ENCODE assay signal across 9 cellular contexts in the genomic region with DNA sequence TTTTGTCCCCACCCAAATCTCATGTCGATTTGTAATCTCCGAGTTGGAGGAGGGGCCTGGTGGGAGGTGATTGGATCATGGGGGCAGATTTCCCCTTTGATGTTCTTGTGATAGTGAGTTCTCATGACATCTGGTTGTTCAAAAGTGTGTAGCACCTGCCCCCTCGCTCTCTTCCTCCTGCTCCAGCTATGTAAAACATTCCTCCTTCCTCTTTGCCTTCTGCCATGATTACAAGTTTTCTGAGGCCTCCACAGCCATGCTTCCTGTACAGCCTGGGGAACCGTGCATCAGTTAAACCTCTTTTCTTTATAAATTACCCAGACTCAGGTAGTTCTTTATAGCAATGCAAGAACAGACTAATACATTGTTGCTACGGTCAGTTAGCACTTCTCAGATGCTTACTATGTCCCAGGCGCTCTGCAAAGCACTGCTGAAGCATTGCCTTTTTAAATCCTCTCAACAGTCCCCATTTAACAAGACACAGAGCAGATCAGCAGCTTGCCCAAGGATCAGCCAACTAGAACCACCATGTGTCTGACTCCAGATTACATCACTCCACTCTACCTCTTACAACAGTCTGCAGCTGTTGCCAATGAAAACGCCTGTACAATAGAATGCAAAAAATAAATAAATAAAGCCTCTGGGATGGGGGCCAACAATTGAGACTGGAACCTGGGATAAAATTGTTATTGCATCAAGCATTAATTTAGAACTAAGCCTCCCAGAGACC. TPM values are rescaled to one million over a fixed set of nuclear protein-coding genes. Genes with fewer than 3 reads are reported as not detected.
DNase-seq lines count a peak whose midpoint lies in the region; ATAC-seq and TF ChIP-seq lines count a peak whose summit lies in the region.
"Had no signal": no experiment of that assay in that cellular context is flagged by ENCODE, and none has a peak within 500 bp of the region (broad histone marks: within the 10 kb centered on the region; RNA-seq: fewer than 3 reads in every experiment).

No MANE protein-coding gene starts in this region.

- no peak for TF ChIP-seq CTCF in omental fat pad (IDR thresholded peaks at IDR 0.05)

- no peak overlapping the region for H3K27ac ChIP-seq in caudate nucleus (ENCODE audit: low read depth, low read length)

- DNase-seq in Daoy (ENCODE audit: low read depth) (peak; percentile 69), NCI-H2196 treated with DMSO at 0.1 percent for 48 hours (lab: John Stamatoyannopoulos, UW; ENCODE audit: unreplicated experiment) (peak; percentile 87), dermis microvascular lymphatic vessel endothelial cell (ENCODE audit: low read depth in 2 of 2) (peak; percentile 74 to 75), omental fat pad (ENCODE audit: low spot score) (no peak), caudate nucleus (lab: John Stamatoyannopoulos, UW) (no peak)
- DNase-seq in effector CD8-positive, alpha-beta T cell (lab: John Stamatoyannopoulos, UW): no peak
- DNase-seq: activated T-cell treated with anti-CD3 and anti-CD28 coated beads, Interleukin-2, amount 50 U/mL, for 4 hours had no signal

- ATAC-seq in omental fat pad (ENCODE audit: low FRiP score): peak; percentile 76
- ATAC-seq in GM19035 (IDR thresholded peaks at IDR 0.05; ENCODE audit: unreplicated experiment): no peak
- ATAC-seq in GM19397 (IDR thresholded peaks at IDR 0.05; ENCODE audit: unreplicated experiment): no peak
- ATAC-seq: activated T-cell treated with anti-CD3 and anti-CD28 coated beads, Interleukin-2, amount 50 U/mL, for 4 hours had no signal

RNA-seq across cellular contexts. Expression of a gene that starts 52.4 kb away (rescaled TPM):
- 75.0 and 79.4 TPM in 2 replicates for total RNA-seq in Daoy (2014; rRNA removed; shearing (Covaris generic))
- total RNA-seq in dermis microvascular lymphatic vessel endothelial cell (15.3 and 22.1 TPM in 2 replicates), omental fat pad (10 to 100 TPM; 15.1 to 26.2 (median 16.2) TPM)

Comparison
In these comparisons a context has a peak if more than half of its experiments do, and no peak if none do; other contexts are left out.
1. DNase-seq: peak in Daoy (single experiment), NCI-H2196 treated with DMSO at 0.1 percent for 48 hours (single experiment) and dermis microvascular lymphatic vessel endothelial cell (2 of 2); none in omental fat pad (single experiment), effector CD8-positive, alpha-beta T cell (single experiment) and caudate nucleus (0 of 61).